In the genomic region with DNA sequence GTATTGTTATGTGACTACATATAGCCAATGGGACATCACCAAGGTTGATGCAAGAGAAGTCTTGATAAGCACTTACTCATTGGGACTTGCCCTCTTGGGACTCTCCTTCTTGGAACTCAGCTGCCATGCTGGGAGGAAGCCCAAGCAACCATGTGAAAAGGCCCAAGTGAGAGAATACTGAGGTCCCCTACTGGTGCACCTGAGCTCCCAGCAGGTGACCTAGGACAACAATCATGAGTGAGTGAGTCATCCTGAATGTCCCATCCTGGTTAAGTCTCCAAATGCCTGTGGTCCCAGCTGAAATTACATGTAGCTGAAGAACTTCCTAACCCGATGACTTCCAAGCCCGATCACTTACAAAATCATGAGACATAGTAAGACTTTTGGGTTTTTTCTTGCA, we compare ENCODE assay signal across 29 cellular contexts.
"Had no signal": no experiment of that assay in that cellular context is flagged by ENCODE, and none has a peak within 500 bp of the region (broad histone marks: within the 10 kb centered on the region; RNA-seq: fewer than 3 reads in every experiment).

No MANE protein-coding gene starts in this region.

- H3K4me1 Mint-ChIP-seq: natural killer cell; stimulated activated effector memory CD8-positive, alpha-beta T cell treated with anti-CD3 and anti-CD28 coated beads, Interleukin-12 subunit alpha, Interleukin-12 subunit beta, amount 100 ng/mL, for 72 hours; stimulated activated naive CD8-positive, alpha-beta T cell treated with anti-CD3 and anti-CD28 coated beads, Interleukin-15, amount 100 ng/mL, for 72 hours had no signal

- H3K36me3 ChIP-seq: neural progenitor cell, ovary, right lobe of liver, sigmoid colon, suprapubic skin, tibial artery, transverse colon, upper lobe of right lung, uterus had no signal

- DNase-seq: natural killer cell; occipital lobe; ovary; posterior cingulate gyrus; psoas muscle; right cardiac atrium; right lobe of liver; sigmoid colon; small intestine; stimulated activated CD4-positive, alpha-beta T cell treated with anti-CD3 and anti-CD28 coated beads, Interleukin-15, amount 100 ng/mL, for 24 hours; stimulated activated CD4-positive, alpha-beta T cell treated with anti-CD3 and anti-CD28 coated beads, Interleukin-2, amount 100 ng/mL, for 24 hours; stimulated activated CD4-positive, alpha-beta T cell treated with anti-CD3 and anti-CD28 coated beads, Interleukin-2, amount 100 ng/mL, for 48 hours; stimulated activated CD4-positive, alpha-beta T cell treated with anti-CD3 and anti-CD28 coated beads, Interleukin-4, amount 100 ng/mL, for 24 hours; stimulated activated naive CD4-positive, alpha-beta T cell; stimulated activated naive CD8-positive, alpha-beta T cell treated with anti-CD3 and anti-CD28 coated beads, Interleukin-15, amount 100 ng/mL, for 72 hours; stimulated activated naive CD8-positive, alpha-beta T cell treated with anti-CD3 and anti-CD28 coated beads, Interleukin-15, Interleukin-2, amounts not matched to agents 100 U/mL and 50 U/mL, for 24 hours; substantia nigra; testis; tibial artery; transverse colon; upper lobe of right lung; uterus had no signal

- H3K9ac ChIP-seq: neural progenitor cell, parathyroid adenoma had no signal

- H3K4me3 ChIP-seq: neural progenitor cell, ovary, psoas muscle, right lobe of liver, sigmoid colon, suprapubic skin, testis, tibial artery, transverse colon, upper lobe of right lung, uterus had no signal

- H3K4me3 Mint-ChIP-seq: natural killer cell; nephron; neural progenitor cell; stimulated activated effector memory CD8-positive, alpha-beta T cell treated with anti-CD3 and anti-CD28 coated beads, Interleukin-12 subunit alpha, Interleukin-12 subunit beta, amount 100 ng/mL, for 72 hours; stimulated activated naive CD8-positive, alpha-beta T cell treated with anti-CD3 and anti-CD28 coated beads, Interleukin-15, amount 100 ng/mL, for 72 hours; type B pancreatic cell had no signal

- H3K9me3 Mint-ChIP-seq: neural progenitor cell had no signal

- H3K9me3 ChIP-seq: ovary, psoas muscle, right lobe of liver, sigmoid colon, suprapubic skin, testis, tibial artery, transverse colon, upper lobe of right lung, uterus had no signal

- H3K27ac ChIP-seq: neural progenitor cell, ovary, parathyroid adenoma, psoas muscle, right lobe of liver, sigmoid colon, suprapubic skin, testis, tibial artery, transverse colon, upper lobe of right lung, uterus had no signal

- H3K27ac Mint-ChIP-seq: natural killer cell; nephron; neural progenitor cell; progenitor cell of endocrine pancreas; stimulated activated effector memory CD8-positive, alpha-beta T cell treated with anti-CD3 and anti-CD28 coated beads, Interleukin-12 subunit alpha, Interleukin-12 subunit beta, amount 100 ng/mL, for 72 hours; stimulated activated naive CD8-positive, alpha-beta T cell treated with anti-CD3 and anti-CD28 coated beads, Interleukin-15, amount 100 ng/mL, for 72 hours; type B pancreatic cell had no signal

- H3K27me3 ChIP-seq: neural progenitor cell, ovary, right lobe of liver, sigmoid colon, suprapubic skin, testis, tibial artery, transverse colon, upper lobe of right lung, uterus had no signal

- H3K36me3 Mint-ChIP-seq: natural killer cell; neural progenitor cell; stimulated activated effector memory CD8-positive, alpha-beta T cell treated with anti-CD3 and anti-CD28 coated beads, Interleukin-12 subunit alpha, Interleukin-12 subunit beta, amount 100 ng/mL, for 72 hours had no signal

- ATAC-seq: natural killer cell; psoas muscle; right cardiac atrium; right lobe of liver; stimulated activated effector memory CD8-positive, alpha-beta T cell treated with anti-CD3 and anti-CD28 coated beads, Interleukin-12 subunit alpha, Interleukin-12 subunit beta, amount 100 ng/mL, for 72 hours; stimulated activated naive CD8-positive, alpha-beta T cell treated with anti-CD3 and anti-CD28 coated beads, Interleukin-15, amount 100 ng/mL, for 72 hours; stimulated activated naive CD8-positive, alpha-beta T cell treated with anti-CD3 and anti-CD28 coated beads, Interleukin-15, Interleukin-2, amounts not matched to agents 100 U/mL and 50 U/mL, for 24 hours; upper lobe of right lung had no signal

- H3K4me1 ChIP-seq: parathyroid adenoma, right lobe of liver, sigmoid colon, suprapubic skin, testis, transverse colon, upper lobe of right lung, uterus had no signal

- FAIRE-seq: small intestine had no signal
